Comparison of ENCODE assay signal across 2 cellular contexts in genomic region chr2:137995368-137995767, GRCh38. TPM values are rescaled to one million over a fixed set of nuclear protein-coding genes. Genes with fewer than 3 reads are reported as not detected.
"Had no signal": no experiment of that assay in that cellular context is flagged by ENCODE, and none has a peak within 500 bp of the region (broad histone marks: within the 10 kb centered on the region; RNA-seq: fewer than 3 reads in every experiment).

No MANE protein-coding gene starts in this region.

RNA-seq across cellular contexts. Expression of gene HNMT, which starts 31.1 kb away (rescaled TPM):
- total RNA-seq: G401, GM12878 had no signal
- polyA plus RNA-seq: GM12878 had no signal
